ENCODE assay signal across 2 cellular contexts in the genomic region with DNA sequence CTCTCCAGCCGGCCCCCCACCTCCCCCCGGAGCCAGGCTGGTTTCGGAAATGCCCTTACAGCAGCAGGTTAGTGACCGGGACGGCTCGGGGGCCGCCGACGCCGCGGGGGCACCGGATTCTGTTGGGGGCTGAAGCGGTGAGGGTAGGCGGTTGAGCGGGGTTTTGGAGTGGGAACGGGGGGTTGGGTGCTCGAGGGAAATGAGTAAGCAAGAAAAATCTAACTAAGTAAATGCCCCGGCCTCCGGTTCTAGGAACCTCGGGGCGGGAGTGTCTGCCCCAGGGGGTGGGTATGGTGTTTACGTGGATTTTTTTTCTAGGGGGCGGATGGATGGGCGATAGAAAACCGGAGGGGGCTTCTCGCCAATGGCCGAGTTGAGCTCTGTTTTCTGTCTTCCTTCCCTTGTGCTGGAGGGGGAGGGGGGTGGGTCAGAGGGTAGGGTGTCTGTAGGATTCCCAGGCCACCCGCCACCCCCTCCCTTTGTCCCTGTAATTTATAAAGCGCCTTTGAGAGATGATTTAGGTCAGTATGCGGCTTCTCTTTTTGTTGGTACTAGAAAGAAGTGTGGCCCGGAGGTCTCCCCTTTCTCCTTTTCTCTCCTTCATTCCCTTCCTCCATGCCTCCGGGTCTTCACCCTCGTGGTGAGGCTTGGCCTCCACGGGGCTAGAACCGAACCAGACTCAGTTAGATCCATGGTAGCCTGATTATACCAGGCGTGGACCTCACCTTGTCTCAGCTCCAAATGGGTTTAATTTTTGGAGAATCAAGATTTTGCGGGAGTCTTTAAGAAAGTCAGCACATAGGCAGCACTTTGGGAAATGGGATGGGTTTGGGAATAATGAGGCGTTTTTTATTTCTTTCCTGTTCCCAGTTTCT.
A peak's percentile ranks its signal among the peaks of the same experiment; 100 is the strongest.
TF ChIP-seq lines count a peak whose summit lies in the region.

No MANE protein-coding gene starts in this region.

TF ChIP-seq in H1, 55 proteins besides CTCF, POLR2A, EP300 and RAD21:
- TF ChIP-seq, protein P1, sequence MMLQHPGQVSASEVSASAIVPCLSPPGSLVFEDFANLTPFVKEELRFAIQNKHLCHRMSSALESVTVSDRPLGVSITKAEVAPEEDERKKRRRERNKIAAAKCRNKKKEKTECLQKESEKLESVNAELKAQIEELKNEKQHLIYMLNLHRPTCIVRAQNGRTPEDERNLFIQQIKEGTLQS (IDR thresholded peaks at IDR 0.05; ENCODE audit: insufficient read depth, low read depth, low read length): no peak
- TF ChIP-seq CTBP2 (IDR thresholded peaks at IDR 0.05; ENCODE audit: borderline replicate concordance, insufficient read depth, insufficient read length, low read length) (no peak), TAF1 (IDR thresholded peaks at IDR 0.05; ENCODE audit: low read depth, low read length) (peak; percentile 25), PHF8 (conservative IDR thresholded peaks at IDR 0.05; ENCODE audit: low read depth, low read length) (peak; percentile 40), SIN3A (conservative IDR thresholded peaks at IDR 0.05 in 1 of 2, IDR thresholded peaks at IDR 0.05 in 1 of 2; ENCODE audit: low read depth in 1 of 2, low read length in 2 of 2) (0 out of 4 replicates have a peak, but pooled peaks of 1 of the 2 experiments have one; percentile 14), SAP30 (IDR thresholded peaks at IDR 0.05; ENCODE audit: insufficient read depth, insufficient replicate concordance, low read length) (peak; percentile 31), POLR2AphosphoS5 (IDR thresholded peaks at IDR 0.05; ENCODE audit: low read depth, low read length) (peak; percentile 43; the same call in 1 of the 2 replicates), TAF7 (optimal IDR thresholded peaks at IDR 0.05; ENCODE audit: borderline replicate concordance, low read depth, low read length) (peak; percentile 4), TCF12 (IDR thresholded peaks at IDR 0.05; ENCODE audit: low read depth, low read length) (no peak), MAFK (IDR thresholded peaks at IDR 0.05; ENCODE audit: low read depth, low read length) (0 out of 2 replicates have a peak, but pooled peaks have one; percentile 11), MAX (IDR thresholded peaks at IDR 0.05) (peak; percentile 10; the same call in 1 of the 2 replicates)

TF ChIP-seq in GM12891, 5 proteins besides CTCF, POLR2A, EP300 and RAD21 (continued from another document):
- no peak for TF ChIP-seq POLR2AphosphoS5 (IDR thresholded peaks at IDR 0.05; ENCODE audit: low read depth, low read length)
